In genomic region chr16:79500305-79500704, GRCh38 we compare ENCODE assay signal across 29 cellular contexts.
"Had no signal": no experiment of that assay in that cellular context is flagged by ENCODE, and none has a peak within 500 bp of the region (broad histone marks: within the 10 kb centered on the region; RNA-seq: fewer than 3 reads in every experiment).

No MANE protein-coding gene starts in this region.

- DNase-seq: naive thymus-derived CD4-positive, alpha-beta T cell; natural killer cell; occipital lobe; ovary; posterior cingulate gyrus; psoas muscle; right cardiac atrium; right lobe of liver; sigmoid colon; small intestine; stimulated activated CD4-positive, alpha-beta T cell treated with anti-CD3 and anti-CD28 coated beads, Interleukin-15, amount 100 ng/mL, for 24 hours; stimulated activated CD4-positive, alpha-beta T cell treated with anti-CD3 and anti-CD28 coated beads, Interleukin-2, amount 100 ng/mL, for 24 hours; stimulated activated CD4-positive, alpha-beta T cell treated with anti-CD3 and anti-CD28 coated beads, Interleukin-2, amount 100 ng/mL, for 48 hours; stimulated activated CD4-positive, alpha-beta T cell treated with anti-CD3 and anti-CD28 coated beads, Interleukin-4, amount 100 ng/mL, for 24 hours; stimulated activated naive CD4-positive, alpha-beta T cell; stimulated activated naive CD8-positive, alpha-beta T cell treated with anti-CD3 and anti-CD28 coated beads, Interleukin-15, amount 100 ng/mL, for 72 hours; stimulated activated naive CD8-positive, alpha-beta T cell treated with anti-CD3 and anti-CD28 coated beads, Interleukin-15, Interleukin-2, amounts not matched to agents 100 U/mL and 50 U/mL, for 24 hours; substantia nigra; testis; tibial artery; transverse colon had no signal

- H3K4me3 ChIP-seq: neural progenitor cell, ovary, psoas muscle, right lobe of liver, sigmoid colon, suprapubic skin, testis, tibial artery, transverse colon, vagina had no signal

- H3K36me3 Mint-ChIP-seq: naive thymus-derived CD4-positive, alpha-beta T cell; neural progenitor cell; stimulated activated effector memory CD8-positive, alpha-beta T cell treated with anti-CD3 and anti-CD28 coated beads, Interleukin-12 subunit alpha, Interleukin-12 subunit beta, amount 100 ng/mL, for 72 hours; type B pancreatic cell had no signal

- H3K9me3 ChIP-seq: ovary, right lobe of liver, sigmoid colon, suprapubic skin, testis, transverse colon, vagina had no signal

- H3K27me3 ChIP-seq: neural progenitor cell, ovary, right lobe of liver, sigmoid colon, suprapubic skin, testis, tibial artery, transverse colon, vagina had no signal

- H3K4me3 Mint-ChIP-seq: naive thymus-derived CD4-positive, alpha-beta T cell; natural killer cell; nephron; neural progenitor cell; stimulated activated effector memory CD8-positive, alpha-beta T cell treated with anti-CD3 and anti-CD28 coated beads, Interleukin-12 subunit alpha, Interleukin-12 subunit beta, amount 100 ng/mL, for 72 hours; stimulated activated naive CD8-positive, alpha-beta T cell treated with anti-CD3 and anti-CD28 coated beads, Interleukin-15, amount 100 ng/mL, for 72 hours; type B pancreatic cell had no signal

- H3K4me1 Mint-ChIP-seq: neural progenitor cell; stimulated activated naive CD8-positive, alpha-beta T cell treated with anti-CD3 and anti-CD28 coated beads, Interleukin-15, amount 100 ng/mL, for 72 hours had no signal

- H3K27ac ChIP-seq: neural progenitor cell, ovary, parathyroid adenoma, psoas muscle, right lobe of liver, sigmoid colon, suprapubic skin, testis, tibial artery, transverse colon, vagina had no signal

- H3K36me3 ChIP-seq: neural progenitor cell, ovary, right lobe of liver, sigmoid colon, suprapubic skin, tibial artery, transverse colon, vagina had no signal

- H3K27me3 Mint-ChIP-seq: stimulated activated naive CD8-positive, alpha-beta T cell treated with anti-CD3 and anti-CD28 coated beads, Interleukin-15, amount 100 ng/mL, for 72 hours; type B pancreatic cell had no signal

- ATAC-seq: naive thymus-derived CD4-positive, alpha-beta T cell; natural killer cell; psoas muscle; stimulated activated effector memory CD8-positive, alpha-beta T cell treated with anti-CD3 and anti-CD28 coated beads, Interleukin-12 subunit alpha, Interleukin-12 subunit beta, amount 100 ng/mL, for 72 hours; stimulated activated naive CD8-positive, alpha-beta T cell treated with anti-CD3 and anti-CD28 coated beads, Interleukin-15, amount 100 ng/mL, for 72 hours; stimulated activated naive CD8-positive, alpha-beta T cell treated with anti-CD3 and anti-CD28 coated beads, Interleukin-15, Interleukin-2, amounts not matched to agents 100 U/mL and 50 U/mL, for 24 hours had no signal

- H3K4me1 ChIP-seq: neural progenitor cell, parathyroid adenoma, psoas muscle, right lobe of liver, sigmoid colon, suprapubic skin, testis, tibial artery, transverse colon, vagina had no signal

- H3K27ac Mint-ChIP-seq: naive thymus-derived CD4-positive, alpha-beta T cell; natural killer cell; nephron; neural progenitor cell; progenitor cell of endocrine pancreas; stimulated activated effector memory CD8-positive, alpha-beta T cell treated with anti-CD3 and anti-CD28 coated beads, Interleukin-12 subunit alpha, Interleukin-12 subunit beta, amount 100 ng/mL, for 72 hours; stimulated activated naive CD8-positive, alpha-beta T cell treated with anti-CD3 and anti-CD28 coated beads, Interleukin-15, amount 100 ng/mL, for 72 hours; type B pancreatic cell had no signal
